1 cellular context compared by ENCODE assay signal in genomic region chr17:78803161-78803845, GRCh38.
TF ChIP-seq lines count a peak whose summit lies in the region.

No MANE protein-coding gene starts in this region.

TF ChIP-seq in GM12878, 131 proteins besides CTCF, POLR2A, EP300 and RAD21:
- TF ChIP-seq BACH1 (IDR thresholded peaks at IDR 0.05; ENCODE audit: borderline replicate concordance): no peak
- TF ChIP-seq SMAD5 (IDR thresholded peaks at IDR 0.05; ENCODE audit: low read depth): no peak
- TF ChIP-seq HDGF (IDR thresholded peaks at IDR 0.05): no peak
